ENCODE assay signal across 13 cellular contexts in genomic region chr22:40412441-40412840, GRCh38. TPM values are rescaled to one million over a fixed set of nuclear protein-coding genes. Genes with fewer than 3 reads are reported as not detected.
DNase-seq lines count a peak whose midpoint lies in the region; ATAC-seq and FAIRE-seq lines count a peak whose summit lies in the region.
"Had no signal": no experiment of that assay in that cellular context is flagged by ENCODE, and none has a peak within 500 bp of the region (broad histone marks: within the 10 kb centered on the region; RNA-seq: fewer than 3 reads in every experiment).

No MANE protein-coding gene starts in this region.

- no peak for FAIRE-seq in urothelium cell line (lab: Jason Lieb, UNC)
- FAIRE-seq: TTC549 had no signal

- H3K4me1 Mint-ChIP-seq in activated T-helper 2 cell treated with anti-CD3 and anti-CD28 coated beads, Interferon-gamma antibody, Interleukin-2, Interleukin-4, amounts not matched to agents 10 μg/mL and 5 μg/mL and 100 μg/mL, durations not matched to agents 14 hours and 24 hours and 36 hours (ENCODE audit: low read depth), result peaks cover 20% of the 10 kb centered on the region

- no peaks in the 10 kb centered on the region for H3K9me3 ChIP-seq in BLaER1

- peak overlapping the region; percentile 25; the same call in 1 of the 2 replicates for H3K27ac ChIP-seq in BLaER1

- H3K36me3 ChIP-seq in BLaER1, result peaks cover 64% of the 10 kb centered on the region

- H3K27ac Mint-ChIP-seq in activated T-helper 2 cell treated with anti-CD3 and anti-CD28 coated beads, Interferon-gamma antibody, Interleukin-2, Interleukin-4, amounts not matched to agents 10 μg/mL and 5 μg/mL and 100 μg/mL, durations not matched to agents 14 hours and 24 hours and 36 hours, result peak overlapping the region; percentile 58
- H3K27ac Mint-ChIP-seq: activated naive CD4-positive, alpha-beta T cell treated with anti-CD3 and anti-CD28 coated beads for 36 hours had no signal

- H3K27me3 ChIP-seq in BLaER1, result no peaks in the 10 kb centered on the region

- H3K4me3 ChIP-seq in BLaER1, result no peak overlapping the region

- DNase-seq in activated T-helper 2 cell treated with anti-CD3 and anti-CD28 coated beads, Interferon-gamma antibody, Interleukin-2, Interleukin-4, amounts not matched to agents 10 μg/mL and 5 μg/mL and 100 μg/mL, durations not matched to agents 14 hours and 24 hours and 36 hours (ENCODE audit: low spot score), result no peak
- no peak for DNase-seq in urothelium cell line (ENCODE audit: low spot score)
- DNase-seq in GM03348 (ENCODE audit: low spot score), result no peak
- DNase-seq in nucleus accumbens (lab: John Stamatoyannopoulos, UW), result no peak
- DNase-seq: activated naive CD4-positive, alpha-beta T cell treated with anti-CD3 and anti-CD28 coated beads for 36 hours; GF-D8; NCI-H1048; stimulated activated CD8-positive, alpha-beta memory T cell treated with anti-CD3 and anti-CD28 coated beads, Interleukin-4, amount 100 ng/mL, for 48 hours had no signal

- ATAC-seq in GM18870 (IDR thresholded peaks at IDR 0.05; ENCODE audit: unreplicated experiment) (peak; percentile 59), HG03432 (IDR thresholded peaks at IDR 0.05; ENCODE audit: unreplicated experiment) (peak; percentile 25), HG02840 (IDR thresholded peaks at IDR 0.05; ENCODE audit: low FRiP score, unreplicated experiment) (no peak)

- no peaks in the 10 kb centered on the region for H3K27me3 Mint-ChIP-seq in activated T-helper 2 cell treated with anti-CD3 and anti-CD28 coated beads, Interferon-gamma antibody, Interleukin-2, Interleukin-4, amounts not matched to agents 10 μg/mL and 5 μg/mL and 100 μg/mL, durations not matched to agents 14 hours and 24 hours and 36 hours (ENCODE audit: low read depth)

- no peak overlapping the region for H3K9ac ChIP-seq in BLaER1

- intact Hi-C loops in activated T-helper 2 cell treated with anti-CD3 and anti-CD28 coated beads, Interferon-gamma antibody, Interleukin-2, Interleukin-4, amounts not matched to agents 10 μg/mL and 5 μg/mL and 100 μg/mL, durations not matched to agents 14 hours and 24 hours and 36 hours (cut with micrococcal nuclease), result no loop called here

- H3K4me3 Mint-ChIP-seq in activated T-helper 2 cell treated with anti-CD3 and anti-CD28 coated beads, Interferon-gamma antibody, Interleukin-2, Interleukin-4, amounts not matched to agents 10 μg/mL and 5 μg/mL and 100 μg/mL, durations not matched to agents 14 hours and 24 hours and 36 hours (ENCODE audit: low read depth), result no peak overlapping the region
- H3K4me3 Mint-ChIP-seq: activated naive CD4-positive, alpha-beta T cell treated with anti-CD3 and anti-CD28 coated beads for 36 hours had no signal

- peaks cover 67% of the 10 kb centered on the region for H3K36me3 Mint-ChIP-seq in activated T-helper 2 cell treated with anti-CD3 and anti-CD28 coated beads, Interferon-gamma antibody, Interleukin-2, Interleukin-4, amounts not matched to agents 10 μg/mL and 5 μg/mL and 100 μg/mL, durations not matched to agents 14 hours and 24 hours and 36 hours (ENCODE audit: low read depth)

- peaks cover 24% of the 10 kb centered on the region for H4K20me1 ChIP-seq in BLaER1

- no peaks in the 10 kb centered on the region for H3K9me3 Mint-ChIP-seq in activated T-helper 2 cell treated with anti-CD3 and anti-CD28 coated beads, Interferon-gamma antibody, Interleukin-2, Interleukin-4, amounts not matched to agents 10 μg/mL and 5 μg/mL and 100 μg/mL, durations not matched to agents 14 hours and 24 hours and 36 hours
- H3K9me3 Mint-ChIP-seq: activated naive CD4-positive, alpha-beta T cell treated with anti-CD3 and anti-CD28 coated beads for 36 hours had no signal

- H3K4me2 ChIP-seq in BLaER1, result peak overlapping the region; percentile 86

- peaks cover 84% of the 10 kb centered on the region for H3K4me1 ChIP-seq in BLaER1

RNA-seq across cellular contexts. Expression of gene SGSM3, which starts 42.0 kb away (rescaled TPM):
- 48.7 and 50.3 TPM in 2 replicates for total RNA-seq in activated T-helper 2 cell treated with anti-CD3 and anti-CD28 coated beads, Interferon-gamma antibody, Interleukin-2, Interleukin-4, amounts not matched to agents 10 μg/mL and 5 μg/mL and 100 μg/mL, durations not matched to agents 14 hours and 24 hours and 36 hours
